12 cellular contexts compared by ENCODE assay signal in the genomic region with DNA sequence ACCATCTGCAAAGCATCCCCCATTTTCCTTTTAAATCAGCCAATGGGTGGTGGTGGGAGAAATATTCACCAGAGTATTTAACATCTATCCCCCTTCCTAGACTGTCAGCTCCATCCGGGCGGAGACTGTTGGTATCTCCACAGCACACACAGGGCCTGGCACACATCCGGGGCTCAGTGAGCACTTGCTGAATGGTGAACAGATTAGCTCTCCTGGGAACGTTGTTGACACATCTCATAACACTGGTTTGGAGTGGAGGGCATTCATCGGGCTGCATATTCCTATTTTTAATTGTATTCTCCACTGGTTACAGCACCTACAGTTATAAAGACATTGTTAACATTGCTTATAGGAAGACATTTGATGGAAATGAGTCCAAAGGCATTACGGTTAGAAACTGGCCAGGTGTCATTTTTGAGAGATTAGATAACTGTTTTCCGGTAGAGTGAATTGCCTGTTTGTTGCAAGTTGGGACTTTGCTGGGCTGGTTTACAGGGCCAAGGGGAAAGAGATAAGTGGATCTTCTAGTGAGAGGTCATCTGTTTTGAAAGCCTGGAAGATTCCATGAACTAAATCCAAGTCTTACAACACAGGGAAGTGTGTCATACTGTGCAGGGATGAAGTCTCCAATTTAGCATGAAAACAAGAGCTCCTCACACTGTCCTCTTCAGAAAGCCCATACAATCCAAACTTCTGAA.
DNase-seq lines count a peak whose midpoint lies in the region; ATAC-seq, FAIRE-seq and TF ChIP-seq lines count a peak whose summit lies in the region.
"Had no signal": no experiment of that assay in that cellular context is flagged by ENCODE, and none has a peak within 500 bp of the region (broad histone marks: within the 10 kb centered on the region; RNA-seq: fewer than 3 reads in every experiment).

No MANE protein-coding gene starts in this region.

- H3K4me1 ChIP-seq in BE2C (peaks cover 60% of the 10 kb centered on the region), pancreas (peaks cover 11 to 21% (median 18%) of the 10 kb centered on the region in 3 donors)

- in situ Hi-C loops in KBM-7 (cut with MboI; ENCODE audit: low pct_unique_long_range_greater_than_20kb, low sequenced_read_pairs), result no loop called here

- TF ChIP-seq CTCF in BE2C (IDR thresholded peaks at IDR 0.05; ENCODE audit: low read depth, low read length), result no peak
- TF ChIP-seq CTCF in fibroblast of pulmonary artery (IDR thresholded peaks at IDR 0.05; ENCODE audit: low read length, missing control alignments), result no peak
- no peak for TF ChIP-seq CTCF in pancreas (IDR thresholded peaks at IDR 0.05)

- intact Hi-C loops in pancreas (cut with DNase I), result no loop called here

- FAIRE-seq in pancreas (lab: Jason Lieb, UNC), result peak; percentile 23
- FAIRE-seq: RCC 7860 had no signal

- ATAC-seq in pancreas, result peak; percentile 47 to 90 (median 78)
- no peak for ATAC-seq in HG02759 (IDR thresholded peaks at IDR 0.05; ENCODE audit: unreplicated experiment)
- ATAC-seq in HG03354 (IDR thresholded peaks at IDR 0.05; ENCODE audit: poor library complexity, severe bottlenecking, unreplicated experiment), result no peak

- no peaks in the 10 kb centered on the region for H3K9me3 ChIP-seq in BE2C
- H3K9me3 ChIP-seq in pancreas, result no peaks in the 10 kb centered on the region
- H3K9me3 ChIP-seq: MG63 had no signal

- DNase-seq in BE2C, result peak; percentile 68
- DNase-seq in NCI-H226, result peak; percentile 93
- DNase-seq in fibroblast of pulmonary artery (ENCODE audit: low read depth), result peak; percentile 88
- DNase-seq in pancreas, result peak in 1 of 6 donors; percentile 40
- DNase-seq in NCI-H1417 (lab: John Stamatoyannopoulos, UW), result no peak
- no peak for DNase-seq in KBM-7
- DNase-seq: activated CD4-positive, alpha-beta T cell treated with anti-CD3 and anti-CD28 coated beads for 1 hour; effector memory CD4-positive, alpha-beta T cell; MG63 had no signal

- no peaks in the 10 kb centered on the region for H3K27me3 ChIP-seq in BE2C
- no peaks in the 10 kb centered on the region for H3K27me3 ChIP-seq in pancreas
- H3K27me3 ChIP-seq: MG63 had no signal

- H3K36me3 ChIP-seq in BE2C (peaks cover 17% of the 10 kb centered on the region), pancreas (no peaks in the 10 kb centered on the region)

- WGBS in pancreas, 2 donors, result 13 to 16% methylated on average over 7 of the region's 7 CpGs

- H3K27ac ChIP-seq in pancreas, result peak overlapping the region in 3 of 4 donors; percentile 63 to 73 (median 72)

- H3K4me3 ChIP-seq in BE2C (ENCODE audit: low read depth, low read length) (no peak overlapping the region), fibroblast of pulmonary artery (replicated peaks; ENCODE audit: low read depth, low read length) (no peak overlapping the region), pancreas (no peak overlapping the region)
- H3K4me3 ChIP-seq: MG63 had no signal

Comparison
In these comparisons a context has a peak if more than half of its experiments do, and no peak if none do; other contexts are left out.
1. DNase-seq: peak in BE2C (single experiment), NCI-H226 (single experiment) and fibroblast of pulmonary artery (single experiment); none in NCI-H1417 (0 of 3) and KBM-7 (single experiment).
2. ATAC-seq: peak in pancreas (4 of 4); none in HG02759 (single experiment) and HG03354 (single experiment).